In the genomic region with DNA sequence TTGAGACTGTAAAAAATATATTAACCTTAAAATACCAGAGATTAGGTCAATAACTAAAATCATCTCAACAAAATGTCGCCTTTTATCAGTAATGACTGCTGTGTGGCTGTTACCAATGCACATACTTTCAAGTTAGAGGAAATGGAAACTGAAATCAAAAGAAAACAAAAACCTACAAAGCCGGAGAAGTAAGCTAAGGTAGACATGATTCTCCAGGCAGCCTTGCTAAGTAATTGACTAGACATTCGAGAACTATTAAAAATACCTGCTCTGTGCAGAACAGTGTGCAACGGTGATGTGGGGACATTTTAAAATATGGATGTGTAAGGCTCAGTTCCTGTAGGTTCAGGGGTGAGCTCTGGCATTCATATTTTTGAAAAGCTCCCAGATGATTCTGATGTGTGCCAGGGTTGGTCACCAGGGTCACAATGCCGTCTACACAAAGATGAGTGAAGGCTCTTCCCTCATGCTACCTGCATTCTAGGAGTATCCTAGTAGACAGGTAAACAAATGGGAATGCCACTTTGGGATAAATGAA, we compare ENCODE assay signal across 8 cellular contexts. TPM values are rescaled to one million over a fixed set of nuclear protein-coding genes. Genes with fewer than 3 reads are reported as not detected.
DNase-seq lines count a peak whose midpoint lies in the region; ATAC-seq, FAIRE-seq and TF ChIP-seq lines count a peak whose summit lies in the region.

No MANE protein-coding gene starts in this region.

- ATAC-seq in GM21381 (IDR thresholded peaks at IDR 0.05; ENCODE audit: unreplicated experiment): peak; percentile 43
- ATAC-seq in GM18505 (IDR thresholded peaks at IDR 0.05; ENCODE audit: unreplicated experiment): no peak

- H3K36me3 ChIP-seq in bronchial epithelial cell (ENCODE audit: control insufficient read depth, insufficient read depth, low read length): no peaks in the 10 kb centered on the region
- H3K36me3 ChIP-seq in mucosa of rectum (ENCODE audit: control insufficient read depth in 2 of 2, insufficient read depth in 2 of 2, low read length in 2 of 2): no peaks in the 10 kb centered on the region

- peak overlapping the region; percentile 88 for H3K27ac ChIP-seq in mucosa of rectum (ENCODE audit: low read depth in 2 of 2, low read length in 2 of 2)

- no peaks in the 10 kb centered on the region for H3K9me3 ChIP-seq in mucosa of rectum (ENCODE audit: control insufficient read depth in 2 of 2, low read length in 2 of 2)

- H3K27me3 ChIP-seq in bronchial epithelial cell (ENCODE audit: control insufficient read depth, insufficient read depth, low read length) (no peaks in the 10 kb centered on the region), mucosa of rectum (ENCODE audit: control insufficient read depth in 2 of 2, insufficient read depth in 2 of 2, low read length in 2 of 2) (no peaks in the 10 kb centered on the region)

- peaks cover 15 to 20% of the 10 kb centered on the region in 2 donors for H3K4me1 ChIP-seq in mucosa of rectum (ENCODE audit: control insufficient read depth in 2 of 2, insufficient read depth in 2 of 2, low read length in 2 of 2)

- H3K36me3 Mint-ChIP-seq in CD14-positive monocyte (peaks cover 0 to under 1% of the 10 kb centered on the region in 2 donors), IgD-negative memory B cell (peaks cover 2% of the 10 kb centered on the region)

- intact Hi-C loops in CD14-positive monocyte (cut with micrococcal nuclease): loop anchor here (10.0 kb wide), 1 partner anchor 52 kb away; no protein-coding TSS in a partner anchor

- H3K4me3 Mint-ChIP-seq in CD14-positive monocyte: peak overlapping the region; percentile 88 to 95
- H3K4me3 Mint-ChIP-seq in IgD-negative memory B cell: peak overlapping the region; percentile 94 to 98 (median 96)

- peak overlapping the region; percentile 68 to 86 for H3K9ac ChIP-seq in mucosa of rectum (ENCODE audit: low read depth in 1 of 2, low read length in 2 of 2)

- TF ChIP-seq CTCF in CD14-positive monocyte (IDR thresholded peaks at IDR 0.05) (no peak), bronchial epithelial cell (IDR thresholded peaks at IDR 0.05; ENCODE audit: insufficient read depth, low read length, severe bottlenecking) (no peak)

- H3K9me3 Mint-ChIP-seq in CD14-positive monocyte (peaks cover 0 to 3% (median 0%) of the 10 kb centered on the region in 7 donors), IgD-negative memory B cell (no peaks in the 10 kb centered on the region)

- H3K27me3 Mint-ChIP-seq in CD14-positive monocyte (ENCODE audit: low read depth in 3 of 3) (peaks cover 0 to 3% (median 0%) of the 10 kb centered on the region in 3 donors), IgD-negative memory B cell (no peaks in the 10 kb centered on the region)

- H3K4me1 Mint-ChIP-seq in CD14-positive monocyte (peaks cover 47% of the 10 kb centered on the region), IgD-negative memory B cell (peaks cover 30 to 37% (median 33%) of the 10 kb centered on the region in 3 donors)

- H3K4me3 ChIP-seq in bronchial epithelial cell (ENCODE audit: low read depth, low read length) (peak overlapping the region; percentile 44), mucosa of rectum (ENCODE audit: low read length in 2 of 2) (peak overlapping the region; percentile 85 to 92)

- DNase-seq in CD14-positive monocyte (ENCODE audit: low spot score) (no peak), bronchial epithelial cell (ENCODE audit: low read depth) (no peak), iPS-NIHi7 (ENCODE audit: extremely low spot score) (no peak), hepatic stellate cell (ENCODE audit: low spot score) (no peak)

- FAIRE-seq in bronchial epithelial cell (lab: Jason Lieb, UNC): no peak

- H3K27ac Mint-ChIP-seq in CD14-positive monocyte (peak overlapping the region; percentile 94 to 99 (median 98)), IgD-negative memory B cell (peak overlapping the region; percentile 94 to 99 (median 99))

- TF ChIP-seq POLR2A in GM18505 (IDR thresholded peaks at IDR 0.05; ENCODE audit: borderline replicate concordance, extremely low read depth, insufficient read depth, insufficient read length): no peak

RNA-seq across cellular contexts. Expression of a gene that starts 0.6 kb away (rescaled TPM):
- 10 to 100 TPM; 16.4 to 19.9 TPM for polyA plus RNA-seq in CD14-positive monocyte
- 30.1 TPM for polyA plus RNA-seq in IgD-negative memory B cell
- 0.53 and 1.2 TPM in 2 replicates for total RNA-seq in bronchial epithelial cell

RNA-seq across cellular contexts. Expression of a gene that starts 30.7 kb away (rescaled TPM):
- polyA plus RNA-seq in CD14-positive monocyte (10 to 100 TPM; 22.0 to 31.1 TPM), IgD-negative memory B cell (36.7 TPM)
- total RNA-seq in bronchial epithelial cell: 4.2 and 18.4 TPM in 2 replicates
